In genomic region chr3:56885879-56886647, GRCh38 we compare ENCODE assay signal across 20 cellular contexts.
DNase-seq lines count a peak whose midpoint lies in the region; ATAC-seq and TF ChIP-seq lines count a peak whose summit lies in the region.
"Had no signal": no experiment of that assay in that cellular context is flagged by ENCODE, and none has a peak within 500 bp of the region (broad histone marks: within the 10 kb centered on the region; RNA-seq: fewer than 3 reads in every experiment).

No MANE protein-coding gene starts in this region.

- no peaks in the 10 kb centered on the region for H3K36me3 ChIP-seq in urinary bladder (ENCODE audit: insufficient read depth)
- no peaks in the 10 kb centered on the region for H3K36me3 ChIP-seq in MM.1S (replicated peaks; ENCODE audit: insufficient read depth, low read length)
- H3K36me3 ChIP-seq: MG63, neutrophil, transverse colon had no signal

- H3F3A ChIP-seq in MM.1S (ENCODE audit: insufficient read depth, low read length), result no peaks in the 10 kb centered on the region

- no peak overlapping the region for H2AFZ ChIP-seq in MM.1S (ENCODE audit: low read length)

- H3K27ac ChIP-seq in urinary bladder (ENCODE audit: low read depth), result peak overlapping the region; percentile 62
- no peak overlapping the region for H3K27ac ChIP-seq in MM.1S (ENCODE audit: low read length)
- H3K27ac ChIP-seq: body of pancreas, neutrophil, transverse colon had no signal

- CTCF ChIA-PET in activated naive CD4-positive, alpha-beta T cell treated with anti-CD3 and anti-CD28 coated beads for 36 hours (lab: Charles Lee), result interaction anchor here (0.7 to 4.3 kb wide), 9 partner anchors 8 to 101 kb away, joined by 3 to 14 read pairs (median 3); no protein-coding TSS in a partner anchor
- CTCF ChIA-PET in activated CD8-positive, alpha-beta T cell treated with anti-CD3 and anti-CD28 coated beads for 36 hours (lab: Charles Lee), result interaction anchor here (0.7 to 1.6 kb wide), 5 partner anchors 8 to 101 kb away, joined by 3 read pairs; partner anchors contain the start of gene ARHGEF3

- H3K4me2 ChIP-seq in MM.1S (ENCODE audit: low read depth, low read length), result no peak overlapping the region

- H3K79me2 ChIP-seq in MM.1S (ENCODE audit: low read length), result 0 out of 2 replicates have a peak, but pooled peaks cover 3% of the 10 kb centered on the region

- no peak overlapping the region for H3K4me3 Mint-ChIP-seq in activated naive CD4-positive, alpha-beta T cell treated with anti-CD3 and anti-CD28 coated beads for 36 hours
- peak overlapping the region; percentile 42 for H3K4me3 Mint-ChIP-seq in activated CD8-positive, alpha-beta T cell treated with anti-CD3 and anti-CD28 coated beads for 36 hours
- H3K4me3 Mint-ChIP-seq in immature natural killer cell, result peak overlapping the region; percentile 5 to 79 (median 65)

- peaks cover 84% of the 10 kb centered on the region for H3K4me1 Mint-ChIP-seq in activated naive CD4-positive, alpha-beta T cell treated with anti-CD3 and anti-CD28 coated beads for 36 hours (ENCODE audit: low read depth)
- peaks cover 84% of the 10 kb centered on the region for H3K4me1 Mint-ChIP-seq in activated CD8-positive, alpha-beta T cell treated with anti-CD3 and anti-CD28 coated beads for 36 hours (ENCODE audit: low read depth)
- H3K4me1 Mint-ChIP-seq in immature natural killer cell, result peaks cover 43 to 47% of the 10 kb centered on the region in 2 donors

- H3K9me2 ChIP-seq in MM.1S (replicated peaks; ENCODE audit: insufficient read depth, low read length), result no peaks in the 10 kb centered on the region

- POLR2A ChIA-PET in activated CD8-positive, alpha-beta T cell treated with anti-CD3 and anti-CD28 coated beads for 36 hours (lab: Charles Lee), result interaction anchor here (0.9 to 12.6 kb wide), 8 partner anchors 12 to 74 kb away, joined by 3 to 79 read pairs (median 4); no protein-coding TSS in a partner anchor

- H3K9me3 Mint-ChIP-seq in activated naive CD4-positive, alpha-beta T cell treated with anti-CD3 and anti-CD28 coated beads for 36 hours, result no peaks in the 10 kb centered on the region
- no peaks in the 10 kb centered on the region for H3K9me3 Mint-ChIP-seq in activated CD8-positive, alpha-beta T cell treated with anti-CD3 and anti-CD28 coated beads for 36 hours
- H3K9me3 Mint-ChIP-seq in immature natural killer cell, result no peaks in the 10 kb centered on the region

- peaks cover 4% of the 10 kb centered on the region for H3K36me3 Mint-ChIP-seq in activated naive CD4-positive, alpha-beta T cell treated with anti-CD3 and anti-CD28 coated beads for 36 hours (ENCODE audit: low read depth)
- peaks cover 15% of the 10 kb centered on the region for H3K36me3 Mint-ChIP-seq in activated CD8-positive, alpha-beta T cell treated with anti-CD3 and anti-CD28 coated beads for 36 hours (ENCODE audit: low read depth)
- H3K36me3 Mint-ChIP-seq in immature natural killer cell, result peaks cover 0 to 9% (median 0%) of the 10 kb centered on the region in 3 donors

- H3K4me1 ChIP-seq in urinary bladder (ENCODE audit: insufficient read depth), result no peaks in the 10 kb centered on the region
- H3K4me1 ChIP-seq in MM.1S (ENCODE audit: low read length), result no peaks in the 10 kb centered on the region
- H3K4me1 ChIP-seq: body of pancreas had no signal

- peak overlapping the region; percentile 4 for H3K27ac Mint-ChIP-seq in activated naive CD4-positive, alpha-beta T cell treated with anti-CD3 and anti-CD28 coated beads for 36 hours
- H3K27ac Mint-ChIP-seq in activated CD8-positive, alpha-beta T cell treated with anti-CD3 and anti-CD28 coated beads for 36 hours, result peak overlapping the region; percentile 92
- H3K27ac Mint-ChIP-seq in immature natural killer cell, result peak overlapping the region; percentile 5 to 87 (median 82)

- no peak for DNase-seq in activated naive CD4-positive, alpha-beta T cell treated with anti-CD3 and anti-CD28 coated beads for 36 hours
- DNase-seq in activated naive CD4-positive, alpha-beta T cell treated with Interleukin-2 at 50 U/mL for 16 hours, result no peak
- no peak for DNase-seq in activated CD8-positive, alpha-beta T cell treated with anti-CD3 and anti-CD28 coated beads for 36 hours
- DNase-seq in immature natural killer cell, result no peak
- no peak for DNase-seq in activated CD4-positive, CD25-positive, alpha-beta regulatory T cell treated with anti-CD3 and anti-CD28 coated beads, Interleukin-2, amount 50 U/mL, for 72 hours
- no peak for DNase-seq in MM.1S
- DNase-seq: activated CD8-positive, alpha-beta memory T cell treated with anti-CD3 and anti-CD28 coated beads for 24 hours; body of pancreas; DMS79; erythroblast; left colon; MG63; NK-92 treated with Interleukin-12 subunit alpha and Interleukin-12 subunit beta, amount 100 ng/mL, for 24 hours; RPMI8226; stimulated activated naive CD4-positive, alpha-beta T cell; transverse colon had no signal

- no peak overlapping the region for H3K9ac ChIP-seq in MM.1S (ENCODE audit: low read length)

- intact Hi-C loops in activated naive CD4-positive, alpha-beta T cell treated with anti-CD3 and anti-CD28 coated beads for 36 hours (cut with micrococcal nuclease), result loop anchor here (2.0 kb wide), 2 partner anchors 31 to 45 kb away; no protein-coding TSS in a partner anchor
- intact Hi-C loops in activated CD8-positive, alpha-beta T cell treated with anti-CD3 and anti-CD28 coated beads for 36 hours (cut with micrococcal nuclease), result no loop called here

- peak; percentile 52 for ATAC-seq in activated CD8-positive, alpha-beta T cell treated with anti-CD3 and anti-CD28 coated beads for 36 hours
- ATAC-seq in HG02571 (IDR thresholded peaks at IDR 0.05; ENCODE audit: unreplicated experiment), result no peak
- ATAC-seq: body of pancreas, HepG2, left colon had no signal

- H3K4me3 ChIP-seq in urinary bladder (ENCODE audit: low read depth, low read length) (no peak overlapping the region), MM.1S (ENCODE audit: low read length) (no peak overlapping the region)
- H3K4me3 ChIP-seq: body of pancreas, MG63, transverse colon had no signal

- no peaks in the 10 kb centered on the region for H3K27me3 Mint-ChIP-seq in activated naive CD4-positive, alpha-beta T cell treated with anti-CD3 and anti-CD28 coated beads for 36 hours (ENCODE audit: low read depth)
- no peaks in the 10 kb centered on the region for H3K27me3 Mint-ChIP-seq in activated CD8-positive, alpha-beta T cell treated with anti-CD3 and anti-CD28 coated beads for 36 hours
- no peaks in the 10 kb centered on the region for H3K27me3 Mint-ChIP-seq in immature natural killer cell (ENCODE audit: low read depth in 3 of 3)

- H4K20me1 ChIP-seq in MM.1S (ENCODE audit: insufficient read depth, low read length), result no peaks in the 10 kb centered on the region

- TF ChIP-seq CTCF in activated CD8-positive, alpha-beta T cell treated with anti-CD3 and anti-CD28 coated beads for 36 hours (IDR thresholded peaks at IDR 0.05), result no peak
- no peak for TF ChIP-seq CTCF in MM.1S (IDR thresholded peaks at IDR 0.05; ENCODE audit: low read length)

- no peaks in the 10 kb centered on the region for H3K9me3 ChIP-seq in MM.1S (replicated peaks; ENCODE audit: insufficient read depth, low read length)
- H3K9me3 ChIP-seq: body of pancreas, MG63, neutrophil, transverse colon had no signal

- no peaks in the 10 kb centered on the region for H3K27me3 ChIP-seq in MM.1S (replicated peaks; ENCODE audit: insufficient read depth, low read length)
- H3K27me3 ChIP-seq: body of pancreas, MG63, neutrophil, transverse colon had no signal

- 52% methylated on average over 7 of the region's 7 CpGs for WGBS in urinary bladder

Comparison
In these comparisons a context has a peak if more than half of its experiments do, and no peak if none do; other contexts are left out.
1. H3K27ac Mint-ChIP-seq: peak in every context shown above with its lines; median percentile 92 in activated CD8-positive, alpha-beta T cell treated with anti-CD3 and anti-CD28 coated beads for 36 hours; 82 in immature natural killer cell; 4 in activated naive CD4-positive, alpha-beta T cell treated with anti-CD3 and anti-CD28 coated beads for 36 hours.